Comparison of ENCODE assay signal across 10 cellular contexts in genomic region chr11:35334385-35335090, GRCh38.
A peak's percentile ranks its signal among the peaks of the same experiment; 100 is the strongest.
DNase-seq lines count a peak whose midpoint lies in the region; ATAC-seq and TF ChIP-seq lines count a peak whose summit lies in the region.
"Had no signal": no experiment of that assay in that cellular context is flagged by ENCODE, and none has a peak within 500 bp of the region (broad histone marks: within the 10 kb centered on the region; RNA-seq: fewer than 3 reads in every experiment).

No MANE protein-coding gene starts in this region.

- BruUV-seq in mammary epithelial cell (replicated peaks; lab: Mats Ljungman, UMichigan): no TSS peak

- TF ChIP-seq CTCF in GM06990 (IDR thresholded peaks at IDR 0.05; ENCODE audit: insufficient read depth, low read length, poor library complexity, severe bottlenecking): no peak
- no peak for TF ChIP-seq CTCF in mammary epithelial cell (conservative IDR thresholded peaks at IDR 0.05 in 1 of 2, IDR thresholded peaks at IDR 0.05 in 1 of 2; ENCODE audit: extremely low read depth in 1 of 2, insufficient read depth in 1 of 2, low read depth in 1 of 2, low read length in 2 of 2)
- TF ChIP-seq CTCF in vagina (IDR thresholded peaks at IDR 0.05): no peak

- intact Hi-C loops in mammary epithelial cell (cut with micrococcal nuclease) (no loop called here), vagina (cut with DNase I) (no loop called here)

- H2AFZ ChIP-seq in mammary epithelial cell (ENCODE audit: low read depth, low read length): no peak overlapping the region
- H2AFZ ChIP-seq: parathyroid adenoma had no signal

- peak; percentile 79 for DNase-seq in GM06990 (ENCODE audit: extremely low read depth, insufficient read length)
- peak; percentile 53 for DNase-seq in mammary epithelial cell
- DNase-seq in NCI-H1092 (lab: John Stamatoyannopoulos, UW): no peak
- DNase-seq in vagina (ENCODE audit: extremely low spot score in 2 of 2): no peak
- DNase-seq in AG20443 (ENCODE audit: low spot score): no peak
- no peak for DNase-seq in COLO829 (ENCODE audit: low spot score)
- DNase-seq: activated T-cell treated with anti-CD3 and anti-CD28 coated beads, Interleukin-2, amount 50 U/mL, for 1 hour had no signal

- WGBS in mammary epithelial cell (ENCODE audit: low coverage, missing lambda C conversion rate): 88% methylated on average over 5 of the region's 5 CpGs

- H3K27ac ChIP-seq in mammary epithelial cell (ENCODE audit: insufficient read depth, low read depth, low read length): no peak overlapping the region
- no peak overlapping the region for H3K27ac ChIP-seq in vagina
- H3K27ac ChIP-seq: parathyroid adenoma had no signal

- H3K4me1 ChIP-seq in mammary epithelial cell (ENCODE audit: insufficient read depth, low read length) (peaks cover 28% of the 10 kb centered on the region), vagina (no peaks in the 10 kb centered on the region)
- H3K4me1 ChIP-seq: parathyroid adenoma had no signal

- H3K9ac ChIP-seq in mammary epithelial cell (ENCODE audit: insufficient read depth, low read length): no peak overlapping the region
- H3K9ac ChIP-seq: parathyroid adenoma had no signal

- CTCF ChIA-PET in mammary epithelial cell (lab: Charles Lee; ENCODE audit: low non-redundant PET): no interaction called here

- H3K4me3 ChIP-seq in GM06990 (replicated peaks; ENCODE audit: low read depth, low read length) (no peak overlapping the region), mammary epithelial cell (replicated peaks in 1 of 3; ENCODE audit: insufficient read depth in 1 of 3, low read depth in 2 of 3, low read length in 3 of 3) (no peak overlapping the region), vagina (no peak overlapping the region)

- no peaks in the 10 kb centered on the region for H3K27me3 ChIP-seq in GM06990 (replicated peaks; ENCODE audit: control insufficient read depth, insufficient read depth, low read length)
- no peaks in the 10 kb centered on the region for H3K27me3 ChIP-seq in mammary epithelial cell (ENCODE audit: insufficient read depth, low read length)
- no peaks in the 10 kb centered on the region for H3K27me3 ChIP-seq in vagina

- H3K4me2 ChIP-seq in mammary epithelial cell (ENCODE audit: insufficient read depth, low read depth, low read length): no peak overlapping the region

- no peaks in the 10 kb centered on the region for H4K20me1 ChIP-seq in mammary epithelial cell (ENCODE audit: insufficient read depth, low read length)

- TF ChIP-seq POLR2A in vagina (IDR thresholded peaks at IDR 0.05): no peak

- in situ Hi-C loops in mammary epithelial cell (cut with MboI; ENCODE audit: low sequenced_read_pairs in 2 of 2): no loop called here

- no peaks in the 10 kb centered on the region for H3K36me3 ChIP-seq in GM06990 (ENCODE audit: control insufficient read depth, insufficient read depth, low read length)
- H3K36me3 ChIP-seq in mammary epithelial cell (ENCODE audit: insufficient read depth, low read length): no peaks in the 10 kb centered on the region
- H3K36me3 ChIP-seq in vagina: no peaks in the 10 kb centered on the region

- H3K9me3 ChIP-seq in mammary epithelial cell (replicated peaks; ENCODE audit: insufficient read depth, low read length) (no peaks in the 10 kb centered on the region), vagina (no peaks in the 10 kb centered on the region)

- dilution Hi-C loops in mammary epithelial cell (cut with HindIII; ENCODE audit: low sequenced_read_pairs): no loop called here

- no peaks in the 10 kb centered on the region for H3K79me2 ChIP-seq in mammary epithelial cell (ENCODE audit: insufficient read depth, low read length)
- H3K79me2 ChIP-seq: parathyroid adenoma had no signal

- ATAC-seq in GM19043 (IDR thresholded peaks at IDR 0.05; ENCODE audit: low read depth, unreplicated experiment) (peak; percentile 76), HG02973 (IDR thresholded peaks at IDR 0.05; ENCODE audit: unreplicated experiment) (peak; percentile 73)

Comparison
In these comparisons a context has a peak if more than half of its experiments do, and no peak if none do; other contexts are left out.
1. DNase-seq: peak in GM06990 (single experiment) and mammary epithelial cell (single experiment); none in NCI-H1092 (single experiment), vagina (0 of 2), AG20443 (single experiment) and COLO829 (single experiment).